14 cellular contexts compared by ENCODE assay signal in the genomic region with DNA sequence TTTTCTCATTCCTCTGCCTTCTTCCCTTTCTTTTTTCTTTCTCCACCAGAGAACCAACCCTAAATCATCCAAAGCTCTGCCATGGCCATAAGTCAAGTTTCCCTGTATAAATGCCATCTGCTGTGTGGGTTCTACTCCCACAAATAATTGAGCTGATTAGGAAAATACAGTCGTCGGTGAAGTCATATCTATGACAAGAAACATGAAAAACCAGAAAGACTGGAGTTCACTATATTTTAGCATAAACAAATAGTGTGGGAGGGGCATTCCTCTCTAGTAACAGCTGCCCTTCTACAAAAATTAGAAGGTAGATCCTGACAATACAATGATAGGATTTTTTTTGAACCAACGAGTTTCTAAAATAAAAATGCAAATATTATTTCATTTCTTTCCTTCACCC. TPM values are rescaled to one million over a fixed set of nuclear protein-coding genes. Genes with fewer than 3 reads are reported as not detected.
DNase-seq lines count a peak whose midpoint lies in the region; ATAC-seq and TF ChIP-seq lines count a peak whose summit lies in the region.
"Had no signal": no experiment of that assay in that cellular context is flagged by ENCODE, and none has a peak within 500 bp of the region (broad histone marks: within the 10 kb centered on the region; RNA-seq: fewer than 3 reads in every experiment).

No MANE protein-coding gene starts in this region.

- H3K27me3 Mint-ChIP-seq in type B pancreatic cell: no peaks in the 10 kb centered on the region
- H3K27me3 Mint-ChIP-seq: B cell; CD4-positive, alpha-beta memory T cell had no signal

- no peak for ATAC-seq in GM21360 (IDR thresholded peaks at IDR 0.05; ENCODE audit: unreplicated experiment)

- peak overlapping the region; percentile 38 for H3K4me3 Mint-ChIP-seq in type B pancreatic cell
- H3K4me3 Mint-ChIP-seq: B cell; CD4-positive, alpha-beta memory T cell; HFFc6 had no signal

- peak; percentile 1 for DNase-seq in HPDE6-E6E7 (ENCODE audit: extremely low spot score)
- DNase-seq in NCI-H748 (lab: John Stamatoyannopoulos, UW; ENCODE audit: unreplicated experiment): peak; percentile 67
- DNase-seq in epithelial cell of esophagus (ENCODE audit: low read depth): peak; percentile 62
- DNase-seq in type B pancreatic cell (ENCODE audit: extremely low spot score, unreplicated experiment): no peak
- no peak for DNase-seq in SHP77 treated with DMSO at 0.1 percent for 48 hours (lab: John Stamatoyannopoulos, UW)
- DNase-seq in CD1c-positive myeloid dendritic cell (ENCODE audit: extremely low spot score): no peak
- DNase-seq: C1 segment of cervical spinal cord; CD4-positive, alpha-beta memory T cell; DMS153; HCEC 1CT; HFFc6 had no signal

- H3K36me3 Mint-ChIP-seq in type B pancreatic cell: no peaks in the 10 kb centered on the region
- H3K36me3 Mint-ChIP-seq: CD4-positive, alpha-beta memory T cell had no signal

- peak overlapping the region; percentile 76 for H3K27ac Mint-ChIP-seq in type B pancreatic cell
- H3K27ac Mint-ChIP-seq: B cell; CD4-positive, alpha-beta memory T cell; HFFc6 had no signal

- no peak for TF ChIP-seq CTCF in epithelial cell of esophagus (IDR thresholded peaks at IDR 0.05; ENCODE audit: insufficient read depth, low read depth, low read length, missing control alignments)
- TF ChIP-seq CTCF in type B pancreatic cell (conservative IDR thresholded peaks at IDR 0.05): no peak

- no peaks in the 10 kb centered on the region for H3K9me3 Mint-ChIP-seq in type B pancreatic cell

- no peaks in the 10 kb centered on the region for H3K4me1 Mint-ChIP-seq in type B pancreatic cell (ENCODE audit: unreplicated experiment)
- H3K4me1 Mint-ChIP-seq: B cell; CD4-positive, alpha-beta memory T cell had no signal

- H3K4me3 ChIP-seq in epithelial cell of esophagus (ENCODE audit: low read length): no peak overlapping the region

RNA-seq across cellular contexts. Expression of a gene that starts 48.8 kb away (rescaled TPM):
- total RNA-seq in type B pancreatic cell (ENCODE audit: low replicate concordance): 7.1 and 10.4 TPM in 2 replicates
- total RNA-seq: B cell; CD4-positive, alpha-beta memory T cell; Daoy; HFFc6 had no signal

Comparison
In these comparisons a context has a peak if more than half of its experiments do, and no peak if none do; other contexts are left out.
1. DNase-seq: peak in HPDE6-E6E7 (single experiment), NCI-H748 (single experiment) and epithelial cell of esophagus (single experiment); none in type B pancreatic cell (single experiment), SHP77 treated with DMSO at 0.1 percent for 48 hours (single experiment) and CD1c-positive myeloid dendritic cell (single experiment).